In genomic region chr4:48341776-48342558, GRCh38 we compare ENCODE assay signal across 1 cellular context.
TF ChIP-seq lines count a peak whose summit lies in the region.

No MANE protein-coding gene starts in this region.

TF ChIP-seq in HepG2, 621 proteins besides CTCF, POLR2A, EP300 and RAD21 (continued from another document and continues in another):
- TF ChIP-seq ZNF646 (CRISPR knock-in tag; IDR thresholded peaks at IDR 0.05) (no peak), NAIF1 (CRISPR knock-in tag; IDR thresholded peaks at IDR 0.05; ENCODE audit: borderline replicate concordance) (no peak), MIER3 (CRISPR knock-in tag; IDR thresholded peaks at IDR 0.05; ENCODE audit: borderline replicate concordance) (no peak), KLF16 (CRISPR knock-in tag; IDR thresholded peaks at IDR 0.05) (peak in 1 of 2 experiments; percentile 43; a peak in 1 of 4 replicates), AKNA (CRISPR knock-in tag; IDR thresholded peaks at IDR 0.05; ENCODE audit: borderline replicate concordance) (no peak), ZNF558 (CRISPR knock-in tag; IDR thresholded peaks at IDR 0.05; ENCODE audit: borderline replicate concordance) (0 out of 2 replicates have a peak, but pooled peaks have one; percentile 19), ZNF33B (CRISPR knock-in tag; IDR thresholded peaks at IDR 0.05) (no peak; the same call in 1 of the 2 replicates), JDP2 (CRISPR knock-in tag; IDR thresholded peaks at IDR 0.05; ENCODE audit: borderline replicate concordance) (no peak), NR3C1 (CRISPR knock-in tag; IDR thresholded peaks at IDR 0.05) (no peak), KDM1A (CRISPR knock-in tag; IDR thresholded peaks at IDR 0.05) (no peak), ZNF260 (CRISPR knock-in tag; IDR thresholded peaks at IDR 0.05; ENCODE audit: borderline replicate concordance, low read depth) (no peak), PHF21A (CRISPR knock-in tag; IDR thresholded peaks at IDR 0.05) (no peak), TAF15 (IDR thresholded peaks at IDR 0.05; ENCODE audit: low read depth, low read length, poor library complexity, severe bottlenecking) (no peak), EED (CRISPR knock-in tag; IDR thresholded peaks at IDR 0.05) (no peak), ERF (CRISPR knock-in tag; IDR thresholded peaks at IDR 0.05) (no peak), ELF1 (CRISPR knock-in tag; IDR thresholded peaks at IDR 0.05) (no peak), SCMH1 (CRISPR knock-in tag; IDR thresholded peaks at IDR 0.05; ENCODE audit: borderline replicate concordance) (no peak), TGIF2 (CRISPR knock-in tag; IDR thresholded peaks at IDR 0.05) (no peak), CHCHD3 (CRISPR knock-in tag; IDR thresholded peaks at IDR 0.05) (no peak), ZNF569 (CRISPR knock-in tag; IDR thresholded peaks at IDR 0.05; ENCODE audit: borderline replicate concordance) (no peak), ZBTB14 (CRISPR knock-in tag; IDR thresholded peaks at IDR 0.05) (no peak), ZNF460 (CRISPR knock-in tag; IDR thresholded peaks at IDR 0.05; ENCODE audit: borderline replicate concordance) (no peak), ZNF224 (CRISPR knock-in tag; IDR thresholded peaks at IDR 0.05) (0 out of 2 replicates have a peak, but pooled peaks have one; percentile 26), ZNF850 (CRISPR knock-in tag; conservative IDR thresholded peaks at IDR 0.05) (no peak), ZNF564 (CRISPR knock-in tag; IDR thresholded peaks at IDR 0.05) (peak; percentile 55; the same call in 1 of the 2 replicates), ONECUT2 (CRISPR knock-in tag; IDR thresholded peaks at IDR 0.05) (no peak), ZNF589 (CRISPR knock-in tag; conservative IDR thresholded peaks at IDR 0.05) (no peak), CHD4 (IDR thresholded peaks at IDR 0.05; ENCODE audit: borderline replicate concordance, low read length) (no peak)
- TF ChIP-seq, protein P1, sequence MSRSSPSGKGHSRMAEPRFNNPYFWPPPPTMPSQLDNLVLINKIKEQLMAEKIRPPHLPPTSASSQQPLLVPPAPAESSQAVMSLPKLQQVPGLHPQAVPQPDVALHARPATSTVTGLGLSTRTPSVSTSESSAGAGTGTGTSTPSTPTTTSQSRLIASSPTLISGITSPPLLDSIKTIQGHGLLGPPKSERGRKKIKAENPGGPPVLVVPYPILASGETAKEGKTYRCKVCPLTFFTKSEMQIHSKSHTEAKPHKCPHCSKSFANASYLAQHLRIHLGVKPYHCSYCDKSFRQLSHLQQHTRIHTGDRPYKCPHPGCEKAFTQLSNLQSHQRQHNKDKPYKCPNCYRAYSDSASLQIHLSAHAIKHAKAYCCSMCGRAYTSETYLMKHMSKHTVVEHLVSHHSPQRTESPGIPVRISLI (CRISPR knock-in tag; IDR thresholded peaks at IDR 0.05; ENCODE audit: borderline replicate concordance), result no peak
- TF ChIP-seq, protein P2, sequence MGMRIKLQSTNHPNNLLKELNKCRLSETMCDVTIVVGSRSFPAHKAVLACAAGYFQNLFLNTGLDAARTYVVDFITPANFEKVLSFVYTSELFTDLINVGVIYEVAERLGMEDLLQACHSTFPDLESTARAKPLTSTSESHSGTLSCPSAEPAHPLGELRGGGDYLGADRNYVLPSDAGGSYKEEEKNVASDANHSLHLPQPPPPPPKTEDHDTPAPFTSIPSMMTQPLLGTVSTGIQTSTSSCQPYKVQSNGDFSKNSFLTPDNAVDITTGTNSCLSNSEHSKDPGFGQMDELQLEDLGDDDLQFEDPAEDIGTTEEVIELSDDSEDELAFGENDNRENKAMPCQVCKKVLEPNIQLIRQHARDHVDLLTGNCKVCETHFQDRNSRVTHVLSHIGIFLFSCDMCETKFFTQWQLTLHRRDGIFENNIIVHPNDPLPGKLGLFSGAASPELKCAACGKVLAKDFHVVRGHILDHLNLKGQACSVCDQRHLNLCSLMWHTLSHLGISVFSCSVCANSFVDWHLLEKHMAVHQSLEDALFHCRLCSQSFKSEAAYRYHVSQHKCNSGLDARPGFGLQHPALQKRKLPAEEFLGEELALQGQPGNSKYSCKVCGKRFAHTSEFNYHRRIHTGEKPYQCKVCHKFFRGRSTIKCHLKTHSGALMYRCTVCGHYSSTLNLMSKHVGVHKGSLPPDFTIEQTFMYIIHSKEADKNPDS (CRISPR knock-in tag; IDR thresholded peaks at IDR 0.05), result no peak
- TF ChIP-seq, protein P3, sequence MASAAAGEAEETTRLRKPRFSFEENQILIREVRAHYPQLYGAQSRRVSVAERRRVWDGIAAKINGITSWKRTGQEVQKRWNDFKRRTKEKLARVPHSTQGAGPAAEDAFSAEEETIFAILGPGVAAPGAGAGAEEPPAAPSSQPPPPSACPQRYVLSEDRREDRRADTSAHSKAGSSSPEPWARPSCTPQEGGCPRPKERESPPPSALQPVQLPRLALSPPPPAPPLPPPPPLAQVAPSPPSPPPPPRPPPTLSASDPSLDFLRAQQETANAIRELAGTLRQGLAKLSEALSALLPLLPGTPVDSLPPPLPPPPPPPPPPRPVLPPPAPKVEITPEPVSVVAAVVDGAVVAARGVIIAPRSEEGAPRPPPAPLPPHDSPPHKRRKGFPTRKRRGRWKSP (CRISPR knock-in tag; IDR thresholded peaks at IDR 0.05), result peak; percentile 50; the same call in 1 of the 2 replicates
- TF ChIP-seq, protein P4, sequence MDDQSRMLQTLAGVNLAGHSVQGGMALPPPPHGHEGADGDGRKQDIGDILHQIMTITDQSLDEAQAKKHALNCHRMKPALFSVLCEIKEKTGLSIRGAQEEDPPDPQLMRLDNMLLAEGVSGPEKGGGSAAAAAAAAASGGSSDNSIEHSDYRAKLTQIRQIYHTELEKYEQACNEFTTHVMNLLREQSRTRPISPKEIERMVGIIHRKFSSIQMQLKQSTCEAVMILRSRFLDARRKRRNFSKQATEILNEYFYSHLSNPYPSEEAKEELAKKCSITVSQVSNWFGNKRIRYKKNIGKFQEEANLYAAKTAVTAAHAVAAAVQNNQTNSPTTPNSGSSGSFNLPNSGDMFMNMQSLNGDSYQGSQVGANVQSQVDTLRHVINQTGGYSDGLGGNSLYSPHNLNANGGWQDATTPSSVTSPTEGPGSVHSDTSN (CRISPR knock-in tag; IDR thresholded peaks at IDR 0.05; ENCODE audit: borderline replicate concordance), result no peak
- TF ChIP-seq, protein P5, sequence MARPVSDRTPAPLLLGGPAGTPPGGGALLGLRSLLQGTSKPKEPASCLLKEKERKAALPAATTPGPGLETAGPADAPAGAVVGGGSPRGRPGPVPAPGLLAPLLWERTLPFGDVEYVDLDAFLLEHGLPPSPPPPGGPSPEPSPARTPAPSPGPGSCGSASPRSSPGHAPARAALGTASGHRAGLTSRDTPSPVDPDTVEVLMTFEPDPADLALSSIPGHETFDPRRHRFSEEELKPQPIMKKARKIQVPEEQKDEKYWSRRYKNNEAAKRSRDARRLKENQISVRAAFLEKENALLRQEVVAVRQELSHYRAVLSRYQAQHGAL (CRISPR knock-in tag; IDR thresholded peaks at IDR 0.05; ENCODE audit: not compliant biosample characterization), result no peak
- TF ChIP-seq, protein P6, sequence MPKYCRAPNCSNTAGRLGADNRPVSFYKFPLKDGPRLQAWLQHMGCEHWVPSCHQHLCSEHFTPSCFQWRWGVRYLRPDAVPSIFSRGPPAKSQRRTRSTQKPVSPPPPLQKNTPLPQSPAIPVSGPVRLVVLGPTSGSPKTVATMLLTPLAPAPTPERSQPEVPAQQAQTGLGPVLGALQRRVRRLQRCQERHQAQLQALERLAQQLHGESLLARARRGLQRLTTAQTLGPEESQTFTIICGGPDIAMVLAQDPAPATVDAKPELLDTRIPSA (CRISPR knock-in tag; IDR thresholded peaks at IDR 0.05; ENCODE audit: borderline replicate concordance), result no peak
- TF ChIP-seq, protein P7, sequence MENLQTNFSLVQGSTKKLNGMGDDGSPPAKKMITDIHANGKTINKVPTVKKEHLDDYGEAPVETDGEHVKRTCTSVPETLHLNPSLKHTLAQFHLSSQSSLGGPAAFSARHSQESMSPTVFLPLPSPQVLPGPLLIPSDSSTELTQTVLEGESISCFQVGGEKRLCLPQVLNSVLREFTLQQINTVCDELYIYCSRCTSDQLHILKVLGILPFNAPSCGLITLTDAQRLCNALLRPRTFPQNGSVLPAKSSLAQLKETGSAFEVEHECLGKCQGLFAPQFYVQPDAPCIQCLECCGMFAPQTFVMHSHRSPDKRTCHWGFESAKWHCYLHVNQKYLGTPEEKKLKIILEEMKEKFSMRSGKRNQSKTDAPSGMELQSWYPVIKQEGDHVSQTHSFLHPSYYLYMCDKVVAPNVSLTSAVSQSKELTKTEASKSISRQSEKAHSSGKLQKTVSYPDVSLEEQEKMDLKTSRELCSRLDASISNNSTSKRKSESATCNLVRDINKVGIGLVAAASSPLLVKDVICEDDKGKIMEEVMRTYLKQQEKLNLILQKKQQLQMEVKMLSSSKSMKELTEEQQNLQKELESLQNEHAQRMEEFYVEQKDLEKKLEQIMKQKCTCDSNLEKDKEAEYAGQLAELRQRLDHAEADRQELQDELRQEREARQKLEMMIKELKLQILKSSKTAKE (CRISPR knock-in tag; IDR thresholded peaks at IDR 0.05; ENCODE audit: borderline replicate concordance), result 0 out of 2 replicates have a peak, but pooled peaks have one; percentile 35
